Comparison of ENCODE assay signal across 26 cellular contexts in genomic region chr1:160874935-160875334, GRCh38.
DNase-seq lines count a peak whose midpoint lies in the region; ATAC-seq and TF ChIP-seq lines count a peak whose summit lies in the region.
"Had no signal": no experiment of that assay in that cellular context is flagged by ENCODE, and none has a peak within 500 bp of the region (broad histone marks: within the 10 kb centered on the region; RNA-seq: fewer than 3 reads in every experiment).

No MANE protein-coding gene starts in this region.

- no peak overlapping the region for H3K4me3 Mint-ChIP-seq in stimulated activated naive CD8-positive, alpha-beta T cell treated with anti-CD3 and anti-CD28 coated beads, Interleukin-15, amount 100 ng/mL, for 72 hours
- H3K4me3 Mint-ChIP-seq in T-helper 2 cell treated with Interferon-gamma antibody and Interleukin-4, amounts not matched to agents 5 μg/mL and 100 μg/mL, for 36 hours = no peak overlapping the region
- H3K4me3 Mint-ChIP-seq: activated CD8-positive, alpha-beta memory T cell treated with anti-CD3 and anti-CD28 coated beads, Interleukin-2, amount 10 ng/mL, durations not matched to agents 7 days and 5 days; CD8-positive, alpha-beta memory T cell; HFFc6; immature natural killer cell; natural killer cell had no signal

- H3K27ac Mint-ChIP-seq in stimulated activated naive CD8-positive, alpha-beta T cell treated with anti-CD3 and anti-CD28 coated beads, Interleukin-15, amount 100 ng/mL, for 72 hours = peak overlapping the region in 1 of 2 donors; percentile 4
- no peak overlapping the region for H3K27ac Mint-ChIP-seq in T-helper 2 cell treated with Interferon-gamma antibody and Interleukin-4, amounts not matched to agents 5 μg/mL and 100 μg/mL, for 36 hours
- H3K27ac Mint-ChIP-seq: activated CD8-positive, alpha-beta memory T cell treated with anti-CD3 and anti-CD28 coated beads, Interleukin-2, amount 10 ng/mL, durations not matched to agents 7 days and 5 days; HFFc6 had no signal

- no peaks in the 10 kb centered on the region for H3K36me3 Mint-ChIP-seq in T-helper 2 cell treated with Interferon-gamma antibody and Interleukin-4, amounts not matched to agents 5 μg/mL and 100 μg/mL, for 36 hours (ENCODE audit: low read depth)
- H3K36me3 Mint-ChIP-seq: activated CD8-positive, alpha-beta memory T cell treated with anti-CD3 and anti-CD28 coated beads, Interleukin-2, amount 10 ng/mL, durations not matched to agents 7 days and 5 days; CD8-positive, alpha-beta memory T cell; immature natural killer cell; natural killer cell had no signal

- no peaks in the 10 kb centered on the region for H3K9me3 ChIP-seq in RWPE2 (ENCODE audit: severe bottlenecking)
- H3K9me3 ChIP-seq: thyroid gland had no signal

- no peaks in the 10 kb centered on the region for H3K4me1 ChIP-seq in RWPE2 (ENCODE audit: insufficient read depth, poor library complexity, severe bottlenecking)
- H3K4me1 ChIP-seq: parathyroid adenoma, thyroid gland had no signal

- H3K36me3 ChIP-seq in RWPE2 (ENCODE audit: low read depth) = no peaks in the 10 kb centered on the region
- H3K36me3 ChIP-seq: thyroid gland had no signal

- H3K4me3 ChIP-seq in RWPE2 (ENCODE audit: severe bottlenecking) = no peak overlapping the region
- H3K4me3 ChIP-seq in choroid plexus epithelial cell (ENCODE audit: low read depth, low read length) = no peak overlapping the region
- H3K4me3 ChIP-seq: GM23248, hepatocyte, thyroid gland had no signal

- DNase-seq in stimulated activated CD4-positive, alpha-beta T cell treated with anti-CD3 and anti-CD28 coated beads, Interleukin-1b, Interleukin-23, amount 100 ng/mL, for 48 hours = peak; percentile 14
- DNase-seq in stimulated activated CD4-positive, alpha-beta T cell treated with anti-CD3 and anti-CD28 coated beads, Interleukin-12 subunit alpha, Interleukin-12 subunit beta, amount 100 ng/mL, for 4 hours = no peak
- DNase-seq in RWPE2 (ENCODE audit: low spot score) = no peak
- peak; percentile 4 for DNase-seq in choroid plexus epithelial cell (ENCODE audit: low read depth)
- no peak for DNase-seq in stimulated activated naive CD8-positive, alpha-beta T cell treated with anti-CD3 and anti-CD28 coated beads, Interleukin-15, amount 100 ng/mL, for 72 hours
- no peak for DNase-seq in GDM1 (lab: John Stamatoyannopoulos, UW)
- no peak for DNase-seq in T-helper 2 cell treated with Interferon-gamma antibody and Interleukin-4, amounts not matched to agents 5 μg/mL and 100 μg/mL, for 36 hours (ENCODE audit: low spot score)
- DNase-seq: activated CD8-positive, alpha-beta memory T cell treated with anti-CD3 and anti-CD28 coated beads, Interleukin-2, amount 10 ng/mL, durations not matched to agents 7 days and 5 days; activated gamma-delta T cell; CD8-positive, alpha-beta memory T cell; cerebellar nuclear complex; DMS79; foreskin melanocyte; GM23248; HFFc6; immature natural killer cell; left ventricle myocardium superior; midbrain; natural killer cell; NCI-H1048; NCI-H187 treated with DMSO at 0.1 percent for 48 hours; NCI-H748 treated with DMSO at 0.1 percent for 48 hours; stimulated activated naive CD4-positive, alpha-beta T cell treated with Interleukin-2 at 50 U/mL for 16 hours; thyroid gland had no signal

- H3K9me3 Mint-ChIP-seq in stimulated activated naive CD8-positive, alpha-beta T cell treated with anti-CD3 and anti-CD28 coated beads, Interleukin-15, amount 100 ng/mL, for 72 hours = no peaks in the 10 kb centered on the region
- H3K9me3 Mint-ChIP-seq in T-helper 2 cell treated with Interferon-gamma antibody and Interleukin-4, amounts not matched to agents 5 μg/mL and 100 μg/mL, for 36 hours = no peaks in the 10 kb centered on the region
- H3K9me3 Mint-ChIP-seq: CD8-positive, alpha-beta memory T cell; HFFc6; immature natural killer cell; natural killer cell had no signal

- no peaks in the 10 kb centered on the region for H3K27me3 Mint-ChIP-seq in stimulated activated naive CD8-positive, alpha-beta T cell treated with anti-CD3 and anti-CD28 coated beads, Interleukin-15, amount 100 ng/mL, for 72 hours
- H3K27me3 Mint-ChIP-seq in T-helper 2 cell treated with Interferon-gamma antibody and Interleukin-4, amounts not matched to agents 5 μg/mL and 100 μg/mL, for 36 hours (ENCODE audit: low read depth) = peaks cover 9% of the 10 kb centered on the region
- H3K27me3 Mint-ChIP-seq: activated CD8-positive, alpha-beta memory T cell treated with anti-CD3 and anti-CD28 coated beads, Interleukin-2, amount 10 ng/mL, durations not matched to agents 7 days and 5 days; CD8-positive, alpha-beta memory T cell had no signal

- 0 out of 3 replicates have a peak, but pooled peaks have one; percentile 33 for ATAC-seq in RWPE2 (ENCODE audit: low read depth)
- ATAC-seq in stimulated activated naive CD8-positive, alpha-beta T cell treated with anti-CD3 and anti-CD28 coated beads, Interleukin-15, amount 100 ng/mL, for 72 hours = peak; percentile 94
- ATAC-seq: activated CD8-positive, alpha-beta memory T cell treated with anti-CD3 and anti-CD28 coated beads, Interleukin-2, amount 10 ng/mL, durations not matched to agents 7 days and 5 days; left ventricle myocardium superior had no signal

- H3K4me1 Mint-ChIP-seq in stimulated activated naive CD8-positive, alpha-beta T cell treated with anti-CD3 and anti-CD28 coated beads, Interleukin-15, amount 100 ng/mL, for 72 hours = peaks cover 32% of the 10 kb centered on the region
- peaks cover 10% of the 10 kb centered on the region for H3K4me1 Mint-ChIP-seq in T-helper 2 cell treated with Interferon-gamma antibody and Interleukin-4, amounts not matched to agents 5 μg/mL and 100 μg/mL, for 36 hours (ENCODE audit: low read depth)

- TF ChIP-seq CTCF in RWPE2 (IDR thresholded peaks at IDR 0.05; ENCODE audit: poor library complexity, severe bottlenecking) (no peak), choroid plexus epithelial cell (conservative IDR thresholded peaks at IDR 0.05; ENCODE audit: low read depth, low read length) (no peak)

- H3K27me3 ChIP-seq in RWPE2 (ENCODE audit: insufficient read depth, poor library complexity, severe bottlenecking) = peaks cover 6% of the 10 kb centered on the region
- H3K27me3 ChIP-seq: hepatocyte, thyroid gland had no signal

- H3K27ac ChIP-seq in RWPE2 (ENCODE audit: poor library complexity, severe bottlenecking) = no peak overlapping the region
- H3K27ac ChIP-seq: GM23248, hepatocyte, parathyroid adenoma, thyroid gland had no signal

Comparison
In these comparisons a context has a peak if more than half of its experiments do, and no peak if none do; other contexts are left out.
1. DNase-seq: peak in stimulated activated CD4-positive, alpha-beta T cell treated with anti-CD3 and anti-CD28 coated beads, Interleukin-1b, Interleukin-23, amount 100 ng/mL, for 48 hours (single experiment) and choroid plexus epithelial cell (single experiment); none in stimulated activated CD4-positive, alpha-beta T cell treated with anti-CD3 and anti-CD28 coated beads, Interleukin-12 subunit alpha, Interleukin-12 subunit beta, amount 100 ng/mL, for 4 hours (single experiment), RWPE2 (single experiment), stimulated activated naive CD8-positive, alpha-beta T cell treated with anti-CD3 and anti-CD28 coated beads, Interleukin-15, amount 100 ng/mL, for 72 hours (0 of 2), GDM1 (single experiment) and T-helper 2 cell treated with Interferon-gamma antibody and Interleukin-4, amounts not matched to agents 5 μg/mL and 100 μg/mL, for 36 hours (single experiment).